In genomic region chr18:79377187-79377891, GRCh38 we compare ENCODE assay signal across 14 cellular contexts. TPM values are rescaled to one million over a fixed set of nuclear protein-coding genes. Genes with fewer than 3 reads are reported as not detected.
DNase-seq lines count a peak whose midpoint lies in the region; ATAC-seq and TF ChIP-seq lines count a peak whose summit lies in the region.
"Had no signal": no experiment of that assay in that cellular context is flagged by ENCODE, and none has a peak within 500 bp of the region (broad histone marks: within the 10 kb centered on the region; RNA-seq: fewer than 3 reads in every experiment).

No MANE protein-coding gene starts in this region.

- peaks cover 27% of the 10 kb centered on the region for H3K36me3 ChIP-seq in left ventricle myocardium inferior

- DNase-seq in Right ventricle myocardium inferior (ENCODE audit: missing footprints) (peak; percentile 59), left ventricle myocardium inferior (no peak), coronary artery (ENCODE audit: low spot score) (peak; percentile 65), osteocyte (ENCODE audit: extremely low spot score, unreplicated experiment) (peak; percentile 67), NCI-H187 treated with DMSO at 0.1 percent for 48 hours (lab: John Stamatoyannopoulos, UW) (no peak)
- DNase-seq: DMS79 treated with DMSO at 0.1 percent for 48 hours, NCI-H1436, NCI-H2029 treated with DMSO at 0.1 percent for 48 hours, NCI-H748 treated with DMSO at 0.1 percent for 48 hours, PC-3 had no signal

- H3K4me1 Mint-ChIP-seq in osteocyte (ENCODE audit: unreplicated experiment), result peaks cover 8% of the 10 kb centered on the region

- no peak for ATAC-seq in Right ventricle myocardium inferior
- ATAC-seq in HG02885 (IDR thresholded peaks at IDR 0.05; ENCODE audit: poor library complexity, unreplicated experiment), result no peak
- no peak for ATAC-seq in HG03342 (IDR thresholded peaks at IDR 0.05; ENCODE audit: unreplicated experiment)
- ATAC-seq: A549, PC-3 had no signal

- intact Hi-C loops in Right ventricle myocardium inferior (cut with DNase I) (no loop called here), left ventricle myocardium inferior (cut with micrococcal nuclease) (no loop called here)

- no peak overlapping the region for H3K4me3 ChIP-seq in left ventricle myocardium inferior
- no peak overlapping the region for H3K4me3 ChIP-seq in coronary artery
- H3K4me3 ChIP-seq: A549 had no signal

- no peaks in the 10 kb centered on the region for H3K27me3 Mint-ChIP-seq in osteocyte (ENCODE audit: unreplicated experiment)

- H3K36me3 Mint-ChIP-seq in osteocyte (ENCODE audit: unreplicated experiment), result peaks cover 10% of the 10 kb centered on the region

- no peak overlapping the region for H3K27ac ChIP-seq in left ventricle myocardium inferior (replicated peaks)
- no peak overlapping the region for H3K27ac ChIP-seq in coronary artery
- H3K27ac ChIP-seq: A549, HL-60 had no signal

- H3K4me1 ChIP-seq in left ventricle myocardium inferior, result peaks cover 4% of the 10 kb centered on the region
- H3K4me1 ChIP-seq: A549 had no signal

- H3K9me3 ChIP-seq in left ventricle myocardium inferior (replicated peaks), result no peaks in the 10 kb centered on the region
- H3K9me3 ChIP-seq: A549 had no signal

- no peaks in the 10 kb centered on the region for H3K9me3 Mint-ChIP-seq in osteocyte (ENCODE audit: unreplicated experiment)

- no peak overlapping the region for H3K27ac Mint-ChIP-seq in osteocyte (ENCODE audit: unreplicated experiment)

- TF ChIP-seq CTCF in left ventricle myocardium inferior (IDR thresholded peaks at IDR 0.05; ENCODE audit: borderline replicate concordance), result no peak
- no peak for TF ChIP-seq CTCF in coronary artery (IDR thresholded peaks at IDR 0.05)
- no peak for TF ChIP-seq CTCF in osteocyte (IDR thresholded peaks at IDR 0.05)

- H3K4me3 Mint-ChIP-seq in osteocyte (ENCODE audit: unreplicated experiment), result no peak overlapping the region

- H3K27me3 ChIP-seq in left ventricle myocardium inferior (ENCODE audit: low read depth), result no peaks in the 10 kb centered on the region

RNA-seq across cellular contexts. Expression of gene NFATC1, which starts 18.4 kb away (rescaled TPM):
- total RNA-seq in Right ventricle myocardium inferior (18.5 TPM), left ventricle myocardium inferior (18.3 TPM), osteocyte (5.9 and 8.1 TPM in 2 replicates)

Comparison
In these comparisons a context has a peak if more than half of its experiments do, and no peak if none do; other contexts are left out.
1. DNase-seq: peak in Right ventricle myocardium inferior (single experiment), coronary artery (single experiment) and osteocyte (single experiment); none in left ventricle myocardium inferior (single experiment) and NCI-H187 treated with DMSO at 0.1 percent for 48 hours (single experiment).